In genomic region chr3:56937580-56937979, GRCh38 we compare ENCODE assay signal across 19 cellular contexts.
DNase-seq lines count a peak whose midpoint lies in the region; ATAC-seq, FAIRE-seq and TF ChIP-seq lines count a peak whose summit lies in the region.
"Had no signal": no experiment of that assay in that cellular context is flagged by ENCODE, and none has a peak within 500 bp of the region (broad histone marks: within the 10 kb centered on the region; RNA-seq: fewer than 3 reads in every experiment).

No MANE protein-coding gene starts in this region.

- H2BK15ac ChIP-seq in IMR-90 (ENCODE audit: low read depth, low read length) = no peak overlapping the region

- peak overlapping the region; percentile 13 for H3K27ac Mint-ChIP-seq in central memory CD8-positive, alpha-beta T cell (ENCODE audit: low read depth)
- H3K27ac Mint-ChIP-seq: GM23338 had no signal

- no peak for ATAC-seq in IMR-90 (ENCODE audit: low read depth)
- ATAC-seq in central memory CD8-positive, alpha-beta T cell (replicated peaks; ENCODE audit: extremely low read depth, poor library complexity, severe bottlenecking) = no peak
- ATAC-seq: GM12878, GM23338 had no signal

- no peaks in the 10 kb centered on the region for H3K9me1 ChIP-seq in IMR-90 (ENCODE audit: insufficient read depth, low read length)

- no peak for TF ChIP-seq CTCF in IMR-90 (conservative IDR thresholded peaks at IDR 0.05; ENCODE audit: low read depth, low read length)

- no peak overlapping the region for H3K14ac ChIP-seq in IMR-90 (replicated peaks; ENCODE audit: low read depth, low read length)

- no peak overlapping the region for H3K4me2 ChIP-seq in IMR-90 (ENCODE audit: low read depth, low read length)
- H3K4me2 ChIP-seq: BLaER1, GM23338, KMS-11 had no signal

- no peak overlapping the region for H4K5ac ChIP-seq in IMR-90 (ENCODE audit: low read depth, low read length)

- H2BK5ac ChIP-seq in IMR-90 (ENCODE audit: low read depth, low read length, poor library complexity, severe bottlenecking) = no peak overlapping the region

- in situ Hi-C loops in IMR-90 (cut with MboI; ENCODE audit: low sequenced_read_pairs) = no loop called here

- H3K27me3 ChIP-seq in IMR-90 (ENCODE audit: control insufficient read depth, insufficient read depth, low read length) = no peaks in the 10 kb centered on the region; the same call in 1 of the 2 replicates
- H3K27me3 ChIP-seq: BLaER1 had no signal

- FAIRE-seq in H54 (lab: Jason Lieb, UNC) (peak; percentile 11), GM12892 (lab: Jason Lieb, UNC) (no peak)
- FAIRE-seq: A204.1, GM12878 had no signal

- no peaks in the 10 kb centered on the region for H3K79me1 ChIP-seq in IMR-90 (ENCODE audit: low read depth in 1 of 2, low read length in 2 of 2)

- H3K23ac ChIP-seq in IMR-90 (ENCODE audit: low read depth, low read length) = no peak overlapping the region

- no peak overlapping the region for H4K91ac ChIP-seq in IMR-90 (ENCODE audit: insufficient read depth, low read depth, low read length)

- intact Hi-C loops in IMR-90 (cut with micrococcal nuclease) = no loop called here

- CTCF ChIA-PET in IMR-90 (lab: Yijun Ruan, JAX) = interaction anchor here (0.6 kb wide), 2 partner anchors 11 to 29 kb away, joined by 3 read pairs; no protein-coding TSS in a partner anchor

- DNase-seq in H54 (ENCODE audit: insufficient read length, low spot score) (no peak), IMR-90 (no peak), GM12892 (ENCODE audit: insufficient read length) (no peak), NCI-H524 (lab: John Stamatoyannopoulos, UW) (no peak), HCEC 1CT (no peak), AG08395 (ENCODE audit: low spot score) (no peak)
- DNase-seq in central memory CD8-positive, alpha-beta T cell (ENCODE audit: low spot score in 2 of 2) = no peak
- DNase-seq: CD4-positive, alpha-beta memory T cell; DMS153; DND-41; EL; H9 had no signal

- POLR2A ChIA-PET in IMR-90 (lab: Charles Lee; ENCODE audit: unreplicated experiment) = no interaction called here

- H4K20me1 ChIP-seq in IMR-90 (ENCODE audit: insufficient read depth, low read length) = no peaks in the 10 kb centered on the region
- H4K20me1 ChIP-seq: BLaER1 had no signal

- no peak overlapping the region for H2BK120ac ChIP-seq in IMR-90 (ENCODE audit: low read depth, low read length)

- H3K27ac ChIP-seq in IMR-90 (ENCODE audit: insufficient read depth, low read length) (no peak overlapping the region), mesodermal cell (ENCODE audit: low read depth, low read length, severe bottlenecking) (peak overlapping the region; percentile 45)
- H3K27ac ChIP-seq: BLaER1, KMS-11 had no signal

- no TSS peak for BruUV-seq in IMR-90 (replicated peaks; lab: Mats Ljungman, UMichigan)

- H3K36me3 Mint-ChIP-seq in central memory CD8-positive, alpha-beta T cell (ENCODE audit: insufficient read depth) = no peaks in the 10 kb centered on the region
- H3K36me3 Mint-ChIP-seq: CD14-positive monocyte had no signal

- no peak overlapping the region for H3K9ac ChIP-seq in IMR-90 (ENCODE audit: low read depth, low read length)
- H3K9ac ChIP-seq: BLaER1, KMS-11 had no signal

- H2AK9ac ChIP-seq in IMR-90 (replicated peaks; ENCODE audit: low read depth, low read length, poor library complexity) = no peak overlapping the region

- no peaks in the 10 kb centered on the region for H3K36me3 ChIP-seq in IMR-90 (ENCODE audit: control insufficient read depth, insufficient read depth, low read length)
- H3K36me3 ChIP-seq in mesodermal cell (ENCODE audit: control insufficient read depth, insufficient read depth, low read length) = no peaks in the 10 kb centered on the region
- H3K36me3 ChIP-seq: BLaER1 had no signal

- no peak for TF ChIP-seq RAD21 in IMR-90 (IDR thresholded peaks at IDR 0.05; ENCODE audit: low read length)

- no peaks in the 10 kb centered on the region for H3K9me3 ChIP-seq in IMR-90 (ENCODE audit: control insufficient read depth, insufficient read depth, low read length)
- H3K9me3 ChIP-seq in mesodermal cell (ENCODE audit: control insufficient read depth, low read length) = peaks cover 13% of the 10 kb centered on the region

- no peak overlapping the region for H2AFZ ChIP-seq in IMR-90 (replicated peaks; ENCODE audit: low read length, poor library complexity)
- H2AFZ ChIP-seq: GM23338 had no signal

- H3K4me3 Mint-ChIP-seq in central memory CD8-positive, alpha-beta T cell = no peak overlapping the region
- H3K4me3 Mint-ChIP-seq: CD14-positive monocyte; CD4-positive, alpha-beta memory T cell; GM23338; H9 had no signal

- H2BK20ac ChIP-seq in IMR-90 (ENCODE audit: low read depth, low read length) = no peak overlapping the region

- H3K4me3 ChIP-seq in IMR-90 (ENCODE audit: insufficient read depth, low read depth, low read length) (no peak overlapping the region), mesodermal cell (ENCODE audit: extremely low read depth, insufficient read depth, low read length, poor library complexity, severe bottlenecking) (no peak overlapping the region)
- H3K4me3 ChIP-seq: BLaER1, GM12878, GM23338 had no signal

- peaks cover 5% of the 10 kb centered on the region for H3K9me3 Mint-ChIP-seq in central memory CD8-positive, alpha-beta T cell

- no peaks in the 10 kb centered on the region for H3K27me3 Mint-ChIP-seq in central memory CD8-positive, alpha-beta T cell
- H3K27me3 Mint-ChIP-seq: CD4-positive, alpha-beta memory T cell had no signal

- no peak overlapping the region for H3K18ac ChIP-seq in IMR-90 (ENCODE audit: low read depth, low read length)

- H3K4me1 Mint-ChIP-seq in central memory CD8-positive, alpha-beta T cell = peaks cover 6% of the 10 kb centered on the region
- H3K4me1 Mint-ChIP-seq: GM23338, H9 had no signal

- dilution Hi-C loops in IMR-90 (cut with HindIII; ENCODE audit: low sequenced_read_pairs, unreplicated experiment) = no loop called here

- no peaks in the 10 kb centered on the region for H3K4me1 ChIP-seq in IMR-90 (ENCODE audit: control insufficient read depth, insufficient read depth, low read length)
- peaks cover 4% of the 10 kb centered on the region for H3K4me1 ChIP-seq in mesodermal cell (ENCODE audit: control insufficient read depth, insufficient read depth, low read length, poor library complexity, severe bottlenecking)

- no peak overlapping the region for H4K8ac ChIP-seq in IMR-90 (ENCODE audit: low read depth in 2 of 2, low read length in 2 of 2)

- TF ChIP-seq POLR2A in H54 (IDR thresholded peaks at IDR 0.05; ENCODE audit: low read depth, low read length) = no peak
- TF ChIP-seq POLR2A in IMR-90 (IDR thresholded peaks at IDR 0.05; ENCODE audit: low read depth, low read length) = no peak
- no peak for TF ChIP-seq POLR2A in GM12892 (IDR thresholded peaks at IDR 0.05; ENCODE audit: low read depth, low read length)

- H3K56ac ChIP-seq in IMR-90 (ENCODE audit: extremely low read depth, insufficient read depth, low read length) = no peak overlapping the region

- H2AK5ac ChIP-seq in IMR-90 (ENCODE audit: low read depth, low read length) = no peak overlapping the region

- no peak overlapping the region for H3K4ac ChIP-seq in IMR-90 (ENCODE audit: low read depth, low read length)

TF ChIP-seq in IMR-90, 13 proteins besides CTCF, POLR2A, EP300 and RAD21:
- TF ChIP-seq RCOR1 (IDR thresholded peaks at IDR 0.05; ENCODE audit: insufficient replicate concordance, low read length) (no peak), NFE2L2 (IDR thresholded peaks at IDR 0.05; ENCODE audit: low read depth, low read length) (0 out of 2 replicates have a peak, but pooled peaks have one; percentile 12), ELK1 (IDR thresholded peaks at IDR 0.05; ENCODE audit: borderline replicate concordance, low read depth, low read length) (no peak), FOS (IDR thresholded peaks at IDR 0.05; ENCODE audit: low read depth, low read length) (no peak)
TF ChIP-seq in IMR-90: peak in this region for 1.
